Comparison of ENCODE assay signal across 1 cellular context in the genomic region with DNA sequence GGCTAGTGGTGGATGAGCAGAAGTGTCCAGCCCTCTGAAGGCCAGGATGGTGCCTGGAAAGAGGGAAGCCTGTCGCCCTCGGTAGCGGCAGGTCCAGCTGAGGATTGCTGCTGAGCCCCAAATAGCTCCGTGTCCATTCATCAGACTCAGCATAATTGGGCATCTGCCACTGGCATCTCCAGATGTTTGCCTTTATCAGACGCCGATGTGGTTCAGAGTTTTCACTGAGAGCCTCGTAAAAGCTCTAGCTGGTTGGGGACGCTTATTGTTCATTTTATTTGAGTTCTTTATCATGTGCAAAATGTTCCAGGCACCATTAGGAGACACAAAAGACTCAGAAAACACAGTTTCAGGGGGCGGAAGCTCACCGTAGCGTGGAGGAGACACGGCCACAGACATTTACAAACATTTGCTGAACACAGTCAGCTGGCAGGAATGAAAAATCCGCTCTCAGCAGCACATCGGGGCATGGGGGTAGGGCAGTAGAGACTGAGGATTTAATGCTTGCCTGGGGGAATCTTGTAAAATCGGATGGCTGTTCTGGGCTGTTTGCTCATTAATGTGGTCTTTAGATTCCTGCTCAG.
TF ChIP-seq lines count a peak whose summit lies in the region.

No MANE protein-coding gene starts in this region.

TF ChIP-seq in K562, 482 proteins besides CTCF, POLR2A, EP300 and RAD21 (continued from another document):
- TF ChIP-seq, protein P1, sequence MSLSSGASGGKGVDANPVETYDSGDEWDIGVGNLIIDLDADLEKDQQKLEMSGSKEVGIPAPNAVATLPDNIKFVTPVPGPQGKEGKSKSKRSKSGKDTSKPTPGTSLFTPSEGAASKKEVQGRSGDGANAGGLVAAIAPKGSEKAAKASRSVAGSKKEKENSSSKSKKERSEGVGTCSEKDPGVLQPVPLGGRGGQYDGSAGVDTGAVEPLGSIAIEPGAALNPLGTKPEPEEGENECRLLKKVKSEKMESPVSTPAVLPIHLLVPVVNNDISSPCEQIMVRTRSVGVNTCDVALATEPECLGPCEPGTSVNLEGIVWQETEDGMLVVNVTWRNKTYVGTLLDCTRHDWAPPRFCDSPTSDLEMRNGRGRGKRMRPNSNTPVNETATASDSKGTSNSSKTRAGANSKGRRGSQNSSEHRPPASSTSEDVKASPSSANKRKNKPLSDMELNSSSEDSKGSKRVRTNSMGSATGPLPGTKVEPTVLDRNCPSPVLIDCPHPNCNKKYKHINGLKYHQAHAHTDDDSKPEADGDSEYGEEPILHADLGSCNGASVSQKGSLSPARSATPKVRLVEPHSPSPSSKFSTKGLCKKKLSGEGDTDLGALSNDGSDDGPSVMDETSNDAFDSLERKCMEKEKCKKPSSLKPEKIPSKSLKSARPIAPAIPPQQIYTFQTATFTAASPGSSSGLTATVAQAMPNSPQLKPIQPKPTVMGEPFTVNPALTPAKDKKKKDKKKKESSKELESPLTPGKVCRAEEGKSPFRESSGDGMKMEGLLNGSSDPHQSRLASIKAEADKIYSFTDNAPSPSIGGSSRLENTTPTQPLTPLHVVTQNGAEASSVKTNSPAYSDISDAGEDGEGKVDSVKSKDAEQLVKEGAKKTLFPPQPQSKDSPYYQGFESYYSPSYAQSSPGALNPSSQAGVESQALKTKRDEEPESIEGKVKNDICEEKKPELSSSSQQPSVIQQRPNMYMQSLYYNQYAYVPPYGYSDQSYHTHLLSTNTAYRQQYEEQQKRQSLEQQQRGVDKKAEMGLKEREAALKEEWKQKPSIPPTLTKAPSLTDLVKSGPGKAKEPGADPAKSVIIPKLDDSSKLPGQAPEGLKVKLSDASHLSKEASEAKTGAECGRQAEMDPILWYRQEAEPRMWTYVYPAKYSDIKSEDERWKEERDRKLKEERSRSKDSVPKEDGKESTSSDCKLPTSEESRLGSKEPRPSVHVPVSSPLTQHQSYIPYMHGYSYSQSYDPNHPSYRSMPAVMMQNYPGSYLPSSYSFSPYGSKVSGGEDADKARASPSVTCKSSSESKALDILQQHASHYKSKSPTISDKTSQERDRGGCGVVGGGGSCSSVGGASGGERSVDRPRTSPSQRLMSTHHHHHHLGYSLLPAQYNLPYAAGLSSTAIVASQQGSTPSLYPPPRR (CRISPR knock-in tag; IDR thresholded peaks at IDR 0.05; ENCODE audit: borderline replicate concordance): no peak
- no peak for TF ChIP-seq BRF1 (IDR thresholded peaks at IDR 0.05; ENCODE audit: borderline replicate concordance, extremely low read depth, insufficient read length)
